ENCODE assay signal across 1 cellular context in the genomic region with DNA sequence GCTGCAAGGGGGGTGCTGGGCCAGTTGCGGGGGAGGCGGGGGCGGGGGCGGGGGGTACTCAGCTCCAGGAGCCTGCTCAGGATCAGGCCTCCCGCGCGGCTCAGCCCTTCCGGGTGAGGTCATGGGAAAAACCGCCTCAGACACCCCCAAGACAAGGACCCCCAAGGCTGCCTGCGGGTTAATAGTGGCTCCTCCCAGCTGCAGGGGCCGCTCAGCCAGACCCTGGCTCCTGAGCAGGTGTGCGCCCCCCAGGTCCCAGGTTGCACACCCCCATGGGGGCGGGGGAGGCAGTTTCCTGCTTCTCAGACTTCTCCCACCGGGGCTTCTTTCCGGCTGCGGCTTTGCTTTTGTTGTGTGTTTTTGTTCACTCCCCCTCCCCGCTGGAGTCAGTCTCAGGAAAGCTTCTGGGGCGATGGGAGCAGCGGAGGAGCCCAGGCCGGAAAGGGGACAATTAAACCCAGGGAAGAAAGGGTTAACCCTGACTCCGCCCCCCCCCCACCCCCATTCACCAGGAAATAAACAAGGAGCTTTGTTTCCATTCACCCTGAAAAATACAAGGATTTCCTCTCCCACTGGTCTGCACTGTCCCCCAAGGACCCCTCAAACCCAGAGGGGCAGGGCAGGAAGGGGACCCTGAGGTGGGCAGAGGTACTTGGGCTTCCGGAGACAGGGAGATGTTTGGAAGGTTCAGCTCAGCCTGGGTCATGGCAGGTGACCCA.
TF ChIP-seq lines count a peak whose summit lies in the region.

No MANE protein-coding gene starts in this region.

TF ChIP-seq in GM12878, 131 proteins besides CTCF, POLR2A, EP300 and RAD21 (continued from another document):
- TF ChIP-seq, protein P1, sequence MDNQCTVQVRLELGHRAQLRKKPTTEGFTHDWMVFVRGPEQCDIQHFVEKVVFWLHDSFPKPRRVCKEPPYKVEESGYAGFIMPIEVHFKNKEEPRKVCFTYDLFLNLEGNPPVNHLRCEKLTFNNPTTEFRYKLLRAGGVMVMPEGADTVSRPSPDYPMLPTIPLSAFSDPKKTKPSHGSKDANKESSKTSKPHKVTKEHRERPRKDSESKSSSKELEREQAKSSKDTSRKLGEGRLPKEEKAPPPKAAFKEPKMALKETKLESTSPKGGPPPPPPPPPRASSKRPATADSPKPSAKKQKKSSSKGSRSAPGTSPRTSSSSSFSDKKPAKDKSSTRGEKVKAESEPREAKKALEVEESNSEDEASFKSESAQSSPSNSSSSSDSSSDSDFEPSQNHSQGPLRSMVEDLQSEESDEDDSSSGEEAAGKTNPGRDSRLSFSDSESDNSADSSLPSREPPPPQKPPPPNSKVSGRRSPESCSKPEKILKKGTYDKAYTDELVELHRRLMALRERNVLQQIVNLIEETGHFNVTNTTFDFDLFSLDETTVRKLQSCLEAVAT (IDR thresholded peaks at IDR 0.05), result no peak
- peak; percentile 53 for TF ChIP-seq MEF2B (IDR thresholded peaks at IDR 0.05; ENCODE audit: partially characterized antibody, poor library complexity, severe bottlenecking)
- no peak for TF ChIP-seq LARP7 (IDR thresholded peaks at IDR 0.05)
- no peak for TF ChIP-seq NBN (IDR thresholded peaks at IDR 0.05)
- TF ChIP-seq SUPT20H (IDR thresholded peaks at IDR 0.05; ENCODE audit: borderline replicate concordance, control insufficient read depth, low read depth, low read length), result no peak
- no peak for TF ChIP-seq EED (IDR thresholded peaks at IDR 0.05; ENCODE audit: low read depth)
- TF ChIP-seq, protein P2, sequence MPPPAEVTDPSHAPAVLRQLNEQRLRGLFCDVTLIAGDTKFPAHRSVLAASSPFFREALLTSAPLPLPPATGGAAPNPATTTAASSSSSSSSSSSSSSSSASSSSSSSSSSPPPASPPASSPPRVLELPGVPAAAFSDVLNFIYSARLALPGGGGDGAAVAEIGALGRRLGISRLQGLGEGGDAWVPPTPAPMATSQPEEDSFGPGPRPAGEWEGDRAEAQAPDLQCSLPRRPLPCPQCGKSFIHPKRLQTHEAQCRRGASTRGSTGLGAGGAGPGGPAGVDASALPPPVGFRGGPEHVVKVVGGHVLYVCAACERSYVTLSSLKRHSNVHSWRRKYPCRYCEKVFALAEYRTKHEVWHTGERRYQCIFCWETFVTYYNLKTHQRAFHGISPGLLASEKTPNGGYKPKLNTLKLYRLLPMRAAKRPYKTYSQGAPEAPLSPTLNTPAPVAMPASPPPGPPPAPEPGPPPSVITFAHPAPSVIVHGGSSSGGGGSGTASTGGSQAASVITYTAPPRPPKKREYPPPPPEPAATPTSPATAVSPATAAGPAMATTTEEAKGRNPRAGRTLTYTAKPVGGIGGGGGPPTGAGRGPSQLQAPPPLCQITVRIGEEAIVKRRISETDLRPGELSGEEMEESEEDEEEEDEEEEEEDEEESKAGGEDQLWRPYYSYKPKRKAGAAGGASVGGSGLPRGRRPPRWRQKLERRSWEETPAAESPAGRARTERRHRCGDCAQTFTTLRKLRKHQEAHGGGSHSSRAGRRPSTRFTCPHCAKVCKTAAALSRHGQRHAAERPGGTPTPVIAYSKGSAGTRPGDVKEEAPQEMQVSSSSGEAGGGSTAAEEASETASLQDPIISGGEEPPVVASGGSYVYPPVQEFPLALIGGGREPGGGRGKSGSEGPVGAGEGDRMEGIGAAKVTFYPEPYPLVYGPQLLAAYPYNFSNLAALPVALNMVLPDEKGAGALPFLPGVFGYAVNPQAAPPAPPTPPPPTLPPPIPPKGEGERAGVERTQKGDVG (CRISPR knock-in tag; IDR thresholded peaks at IDR 0.05), result no peak
- TF ChIP-seq, protein P3, sequence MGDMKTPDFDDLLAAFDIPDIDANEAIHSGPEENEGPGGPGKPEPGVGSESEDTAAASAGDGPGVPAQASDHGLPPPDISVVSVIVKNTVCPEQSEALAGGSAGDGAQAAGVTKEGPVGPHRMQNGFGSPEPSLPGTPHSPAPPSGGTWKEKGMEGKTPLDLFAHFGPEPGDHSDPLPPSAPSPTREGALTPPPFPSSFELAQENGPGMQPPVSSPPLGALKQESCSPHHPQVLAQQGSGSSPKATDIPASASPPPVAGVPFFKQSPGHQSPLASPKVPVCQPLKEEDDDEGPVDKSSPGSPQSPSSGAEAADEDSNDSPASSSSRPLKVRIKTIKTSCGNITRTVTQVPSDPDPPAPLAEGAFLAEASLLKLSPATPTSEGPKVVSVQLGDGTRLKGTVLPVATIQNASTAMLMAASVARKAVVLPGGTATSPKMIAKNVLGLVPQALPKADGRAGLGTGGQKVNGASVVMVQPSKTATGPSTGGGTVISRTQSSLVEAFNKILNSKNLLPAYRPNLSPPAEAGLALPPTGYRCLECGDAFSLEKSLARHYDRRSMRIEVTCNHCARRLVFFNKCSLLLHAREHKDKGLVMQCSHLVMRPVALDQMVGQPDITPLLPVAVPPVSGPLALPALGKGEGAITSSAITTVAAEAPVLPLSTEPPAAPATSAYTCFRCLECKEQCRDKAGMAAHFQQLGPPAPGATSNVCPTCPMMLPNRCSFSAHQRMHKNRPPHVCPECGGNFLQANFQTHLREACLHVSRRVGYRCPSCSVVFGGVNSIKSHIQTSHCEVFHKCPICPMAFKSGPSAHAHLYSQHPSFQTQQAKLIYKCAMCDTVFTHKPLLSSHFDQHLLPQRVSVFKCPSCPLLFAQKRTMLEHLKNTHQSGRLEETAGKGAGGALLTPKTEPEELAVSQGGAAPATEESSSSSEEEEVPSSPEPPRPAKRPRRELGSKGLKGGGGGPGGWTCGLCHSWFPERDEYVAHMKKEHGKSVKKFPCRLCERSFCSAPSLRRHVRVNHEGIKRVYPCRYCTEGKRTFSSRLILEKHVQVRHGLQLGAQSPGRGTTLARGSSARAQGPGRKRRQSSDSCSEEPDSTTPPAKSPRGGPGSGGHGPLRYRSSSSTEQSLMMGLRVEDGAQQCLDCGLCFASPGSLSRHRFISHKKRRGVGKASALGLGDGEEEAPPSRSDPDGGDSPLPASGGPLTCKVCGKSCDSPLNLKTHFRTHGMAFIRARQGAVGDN (IDR thresholded peaks at IDR 0.05), result no peak
- TF ChIP-seq RUNX3 (IDR thresholded peaks at IDR 0.05; ENCODE audit: low read length), result peak; percentile 22; the same call in 1 of the 2 replicates
- TF ChIP-seq, protein P4, sequence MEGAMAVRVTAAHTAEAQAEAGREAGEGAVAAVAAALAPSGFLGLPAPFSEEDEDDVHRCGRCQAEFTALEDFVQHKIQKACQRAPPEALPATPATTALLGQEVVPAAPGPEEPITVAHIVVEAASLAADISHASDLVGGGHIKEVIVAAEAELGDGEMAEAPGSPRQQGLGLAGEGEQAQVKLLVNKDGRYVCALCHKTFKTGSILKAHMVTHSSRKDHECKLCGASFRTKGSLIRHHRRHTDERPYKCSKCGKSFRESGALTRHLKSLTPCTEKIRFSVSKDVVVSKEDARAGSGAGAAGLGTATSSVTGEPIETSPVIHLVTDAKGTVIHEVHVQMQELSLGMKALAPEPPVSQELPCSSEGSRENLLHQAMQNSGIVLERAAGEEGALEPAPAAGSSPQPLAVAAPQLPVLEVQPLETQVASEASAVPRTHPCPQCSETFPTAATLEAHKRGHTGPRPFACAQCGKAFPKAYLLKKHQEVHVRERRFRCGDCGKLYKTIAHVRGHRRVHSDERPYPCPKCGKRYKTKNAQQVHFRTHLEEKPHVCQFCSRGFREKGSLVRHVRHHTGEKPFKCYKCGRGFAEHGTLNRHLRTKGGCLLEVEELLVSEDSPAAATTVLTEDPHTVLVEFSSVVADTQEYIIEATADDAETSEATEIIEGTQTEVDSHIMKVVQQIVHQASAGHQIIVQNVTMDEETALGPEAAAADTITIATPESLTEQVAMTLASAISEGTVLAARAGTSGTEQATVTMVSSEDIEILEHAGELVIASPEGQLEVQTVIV (IDR thresholded peaks at IDR 0.05; ENCODE audit: borderline replicate concordance, partially characterized antibody), result no peak
- no peak for TF ChIP-seq IRF4 (IDR thresholded peaks at IDR 0.05; ENCODE audit: low read depth, low read length)
- no peak for TF ChIP-seq YBX1 (IDR thresholded peaks at IDR 0.05)
- no peak for TF ChIP-seq NFYA (IDR thresholded peaks at IDR 0.05; ENCODE audit: borderline replicate concordance, low read depth, low read length)
- TF ChIP-seq, protein P5, sequence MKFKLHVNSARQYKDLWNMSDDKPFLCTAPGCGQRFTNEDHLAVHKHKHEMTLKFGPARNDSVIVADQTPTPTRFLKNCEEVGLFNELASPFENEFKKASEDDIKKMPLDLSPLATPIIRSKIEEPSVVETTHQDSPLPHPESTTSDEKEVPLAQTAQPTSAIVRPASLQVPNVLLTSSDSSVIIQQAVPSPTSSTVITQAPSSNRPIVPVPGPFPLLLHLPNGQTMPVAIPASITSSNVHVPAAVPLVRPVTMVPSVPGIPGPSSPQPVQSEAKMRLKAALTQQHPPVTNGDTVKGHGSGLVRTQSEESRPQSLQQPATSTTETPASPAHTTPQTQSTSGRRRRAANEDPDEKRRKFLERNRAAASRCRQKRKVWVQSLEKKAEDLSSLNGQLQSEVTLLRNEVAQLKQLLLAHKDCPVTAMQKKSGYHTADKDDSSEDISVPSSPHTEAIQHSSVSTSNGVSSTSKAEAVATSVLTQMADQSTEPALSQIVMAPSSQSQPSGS (IDR thresholded peaks at IDR 0.05; ENCODE audit: low read length), result no peak
- no peak for TF ChIP-seq POLR2AphosphoS2 (IDR thresholded peaks at IDR 0.05; ENCODE audit: low read depth, low read length)
- TF ChIP-seq, protein P6, sequence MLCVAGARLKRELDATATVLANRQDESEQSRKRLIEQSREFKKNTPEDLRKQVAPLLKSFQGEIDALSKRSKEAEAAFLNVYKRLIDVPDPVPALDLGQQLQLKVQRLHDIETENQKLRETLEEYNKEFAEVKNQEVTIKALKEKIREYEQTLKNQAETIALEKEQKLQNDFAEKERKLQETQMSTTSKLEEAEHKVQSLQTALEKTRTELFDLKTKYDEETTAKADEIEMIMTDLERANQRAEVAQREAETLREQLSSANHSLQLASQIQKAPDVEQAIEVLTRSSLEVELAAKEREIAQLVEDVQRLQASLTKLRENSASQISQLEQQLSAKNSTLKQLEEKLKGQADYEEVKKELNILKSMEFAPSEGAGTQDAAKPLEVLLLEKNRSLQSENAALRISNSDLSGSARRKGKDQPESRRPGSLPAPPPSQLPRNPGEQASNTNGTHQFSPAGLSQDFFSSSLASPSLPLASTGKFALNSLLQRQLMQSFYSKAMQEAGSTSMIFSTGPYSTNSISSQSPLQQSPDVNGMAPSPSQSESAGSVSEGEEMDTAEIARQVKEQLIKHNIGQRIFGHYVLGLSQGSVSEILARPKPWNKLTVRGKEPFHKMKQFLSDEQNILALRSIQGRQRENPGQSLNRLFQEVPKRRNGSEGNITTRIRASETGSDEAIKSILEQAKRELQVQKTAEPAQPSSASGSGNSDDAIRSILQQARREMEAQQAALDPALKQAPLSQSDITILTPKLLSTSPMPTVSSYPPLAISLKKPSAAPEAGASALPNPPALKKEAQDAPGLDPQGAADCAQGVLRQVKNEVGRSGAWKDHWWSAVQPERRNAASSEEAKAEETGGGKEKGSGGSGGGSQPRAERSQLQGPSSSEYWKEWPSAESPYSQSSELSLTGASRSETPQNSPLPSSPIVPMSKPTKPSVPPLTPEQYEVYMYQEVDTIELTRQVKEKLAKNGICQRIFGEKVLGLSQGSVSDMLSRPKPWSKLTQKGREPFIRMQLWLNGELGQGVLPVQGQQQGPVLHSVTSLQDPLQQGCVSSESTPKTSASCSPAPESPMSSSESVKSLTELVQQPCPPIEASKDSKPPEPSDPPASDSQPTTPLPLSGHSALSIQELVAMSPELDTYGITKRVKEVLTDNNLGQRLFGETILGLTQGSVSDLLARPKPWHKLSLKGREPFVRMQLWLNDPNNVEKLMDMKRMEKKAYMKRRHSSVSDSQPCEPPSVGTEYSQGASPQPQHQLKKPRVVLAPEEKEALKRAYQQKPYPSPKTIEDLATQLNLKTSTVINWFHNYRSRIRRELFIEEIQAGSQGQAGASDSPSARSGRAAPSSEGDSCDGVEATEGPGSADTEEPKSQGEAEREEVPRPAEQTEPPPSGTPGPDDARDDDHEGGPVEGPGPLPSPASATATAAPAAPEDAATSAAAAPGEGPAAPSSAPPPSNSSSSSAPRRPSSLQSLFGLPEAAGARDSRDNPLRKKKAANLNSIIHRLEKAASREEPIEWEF (IDR thresholded peaks at IDR 0.05; ENCODE audit: insufficient replicate concordance, low read depth, low read length), result no peak
- no peak for TF ChIP-seq TCF12 (IDR thresholded peaks at IDR 0.05; ENCODE audit: low read depth, low read length)
- TF ChIP-seq EGR1 (IDR thresholded peaks at IDR 0.05; ENCODE audit: borderline replicate concordance in 1 of 2, low read depth in 2 of 2, low read length in 2 of 2), result peak in 1 of 2 experiments; percentile 30; a peak in 1 of 3 replicates
- 0 out of 2 replicates have a peak, but pooled peaks have one; percentile 13 for TF ChIP-seq GATAD2B (conservative IDR thresholded peaks at IDR 0.05; ENCODE audit: low read depth)
- no peak for TF ChIP-seq ZNF24 (IDR thresholded peaks at IDR 0.05)
- no peak for TF ChIP-seq RELA (IDR thresholded peaks at IDR 0.05; ENCODE audit: borderline replicate concordance, partially characterized antibody)
- no peak for TF ChIP-seq IKZF1 (conservative IDR thresholded peaks at IDR 0.05)
- TF ChIP-seq SMAD1 (IDR thresholded peaks at IDR 0.05; ENCODE audit: low read depth, partially characterized antibody), result no peak
- TF ChIP-seq SREBF1 (IDR thresholded peaks at IDR 0.05; ENCODE audit: low read length), result no peak
